Comparison of ENCODE assay signal across 9 cellular contexts in genomic region chr14:102084931-102085330, GRCh38. TPM values are rescaled to one million over a fixed set of nuclear protein-coding genes. Genes with fewer than 3 reads are reported as not detected.
DNase-seq lines count a peak whose midpoint lies in the region; ATAC-seq lines count a peak whose summit lies in the region.
"Had no signal": no experiment of that assay in that cellular context is flagged by ENCODE, and none has a peak within 500 bp of the region (broad histone marks: within the 10 kb centered on the region; RNA-seq: fewer than 3 reads in every experiment).

No MANE protein-coding gene starts in this region.

- H3K27ac ChIP-seq in layer of hippocampus (ENCODE audit: low read depth, low read length) (peak overlapping the region; percentile 100), substantia nigra (ENCODE audit: low read depth, low read length, poor library complexity, severe bottlenecking) (peak overlapping the region; percentile 23)

- peaks cover 75% of the 10 kb centered on the region for H3K4me1 Mint-ChIP-seq in activated T-cell treated with anti-CD3 and anti-CD28 coated beads, Interleukin-2, amount 50 U/mL, for 72 hours (ENCODE audit: low read depth)
- peaks cover 67% of the 10 kb centered on the region for H3K4me1 Mint-ChIP-seq in activated naive CD8-positive, alpha-beta T cell (ENCODE audit: low read depth)

- no peak for ATAC-seq in activated T-cell treated with anti-CD3 and anti-CD28 coated beads, Interleukin-2, amount 50 U/mL, for 72 hours (replicated peaks in 1 of 2)
- no peak for ATAC-seq in HG02759 (IDR thresholded peaks at IDR 0.05; ENCODE audit: unreplicated experiment)

- H3K4me3 Mint-ChIP-seq in activated T-cell treated with anti-CD3 and anti-CD28 coated beads, Interleukin-2, amount 50 U/mL, for 72 hours, result peak overlapping the region; percentile 76 to 86
- H3K4me3 Mint-ChIP-seq in activated naive CD8-positive, alpha-beta T cell, result peak overlapping the region; percentile 94

- no peaks in the 10 kb centered on the region for H3K9me3 Mint-ChIP-seq in activated T-cell treated with anti-CD3 and anti-CD28 coated beads, Interleukin-2, amount 50 U/mL, for 72 hours
- no peaks in the 10 kb centered on the region for H3K9me3 Mint-ChIP-seq in activated naive CD8-positive, alpha-beta T cell (ENCODE audit: low read depth)

- no peaks in the 10 kb centered on the region for H3K27me3 Mint-ChIP-seq in activated T-cell treated with anti-CD3 and anti-CD28 coated beads, Interleukin-2, amount 50 U/mL, for 72 hours (ENCODE audit: low read depth)
- no peaks in the 10 kb centered on the region for H3K27me3 Mint-ChIP-seq in activated naive CD8-positive, alpha-beta T cell

- DNase-seq in activated T-cell treated with anti-CD3 and anti-CD28 coated beads, Interleukin-2, amount 50 U/mL, for 72 hours, result no peak
- DNase-seq in activated T-cell treated with anti-CD3 and anti-CD28 coated beads for 4 hours (no peak), substantia nigra (lab: John Stamatoyannopoulos, UW) (no peak), NCI-H2227 treated with DMSO at 0.1 percent for 48 hours (lab: John Stamatoyannopoulos, UW) (no peak), DMS 273 (lab: John Stamatoyannopoulos, UW; ENCODE audit: unreplicated experiment) (no peak)
- DNase-seq: NCI-H1105 treated with DMSO at 0.1 percent for 48 hours had no signal

- peaks cover 30 to 56% of the 10 kb centered on the region in 2 donors for H3K36me3 Mint-ChIP-seq in activated T-cell treated with anti-CD3 and anti-CD28 coated beads, Interleukin-2, amount 50 U/mL, for 72 hours (ENCODE audit: insufficient read depth in 2 of 2)
- peaks cover 43% of the 10 kb centered on the region for H3K36me3 Mint-ChIP-seq in activated naive CD8-positive, alpha-beta T cell

- H3K27ac Mint-ChIP-seq in activated T-cell treated with anti-CD3 and anti-CD28 coated beads, Interleukin-2, amount 50 U/mL, for 72 hours, result peak overlapping the region; percentile 91
- H3K27ac Mint-ChIP-seq in activated naive CD8-positive, alpha-beta T cell, result peak overlapping the region; percentile 91

- no peaks in the 10 kb centered on the region for H3K27me3 ChIP-seq in layer of hippocampus (ENCODE audit: control insufficient read depth, insufficient read depth, low read length)

RNA-seq across cellular contexts. Expression of gene HSP90AA1, which starts 1.9 kb away (rescaled TPM):
- 100 to 1,000 TPM; 353 to 377 TPM for total RNA-seq in activated T-cell treated with anti-CD3 and anti-CD28 coated beads, Interleukin-2, amount 50 U/mL, for 72 hours

RNA-seq across cellular contexts. Expression of gene WDR20, which starts 54.8 kb away (rescaled TPM):
- 10 to 100 TPM; 23.8 to 29.9 TPM for total RNA-seq in activated T-cell treated with anti-CD3 and anti-CD28 coated beads, Interleukin-2, amount 50 U/mL, for 72 hours
